ENCODE assay signal across 29 cellular contexts in the genomic region with DNA sequence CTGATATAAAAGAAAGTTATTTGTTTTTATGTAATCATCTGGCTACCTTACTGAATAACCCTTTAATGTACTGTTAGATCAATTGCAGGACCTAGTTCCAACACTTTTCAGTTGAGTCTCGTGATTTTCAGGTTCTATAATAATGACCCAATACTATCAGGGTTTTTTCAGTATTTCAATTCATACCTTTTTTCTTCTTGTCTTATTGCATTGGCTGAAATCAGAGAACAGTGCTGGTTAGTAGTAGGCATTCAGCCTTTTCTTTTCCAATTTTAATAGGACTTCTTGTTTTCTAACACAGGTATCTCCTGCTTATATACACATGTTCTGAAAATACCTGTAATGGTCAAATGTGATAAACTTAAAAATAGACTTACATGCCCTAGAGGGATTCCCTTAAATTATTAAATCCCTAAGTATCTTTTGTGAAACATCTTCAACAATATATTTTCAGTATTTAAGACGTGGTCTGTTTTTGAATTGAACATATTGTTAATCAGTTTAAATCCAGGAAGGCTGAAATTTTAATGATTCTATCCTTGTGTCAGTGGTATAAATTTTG.
"Had no signal": no experiment of that assay in that cellular context is flagged by ENCODE, and none has a peak within 500 bp of the region (broad histone marks: within the 10 kb centered on the region; RNA-seq: fewer than 3 reads in every experiment).

No MANE protein-coding gene starts in this region.

- H3K27me3 ChIP-seq: stomach, suprapubic skin, testis, thyroid gland, tibial artery, tibial nerve, transverse colon, upper lobe of left lung, upper lobe of right lung, uterus, vagina had no signal

- H3K36me3 Mint-ChIP-seq: stimulated activated effector memory CD8-positive, alpha-beta T cell treated with anti-CD3 and anti-CD28 coated beads, Interleukin-12 subunit alpha, Interleukin-12 subunit beta, amount 100 ng/mL, for 72 hours had no signal

- DNase-seq: stimulated activated CD4-positive, alpha-beta T cell treated with anti-CD3 and anti-CD28 coated beads, Interleukin-2, amount 100 ng/mL, for 48 hours; stimulated activated CD4-positive, alpha-beta T cell treated with anti-CD3 and anti-CD28 coated beads, Interleukin-4, amount 100 ng/mL, for 1 hour; stimulated activated CD4-positive, alpha-beta T cell treated with anti-CD3 and anti-CD28 coated beads, Interleukin-4, amount 100 ng/mL, for 24 hours; stimulated activated CD4-positive, alpha-beta T cell treated with anti-CD3 and anti-CD28 coated beads, Interleukin-4, amount 100 ng/mL, for 4 hours; stimulated activated CD8-positive, alpha-beta memory T cell treated with anti-CD3 and anti-CD28 coated beads, Interleukin-4, amount 100 ng/mL, for 48 hours; stimulated activated naive B cell treated with anti-CD40 and anti-IgM and Interleukin-4, amounts not matched to agents 10 μg/mL and 1 μg/mL and 100 μg/mL, for 72 hours; stimulated activated naive CD4-positive, alpha-beta T cell; stimulated activated naive CD4-positive, alpha-beta T cell treated with Interleukin-2 at 50 U/mL for 16 hours; stimulated activated naive CD8-positive, alpha-beta T cell treated with anti-CD3 and anti-CD28 coated beads, Interleukin-15, amount 100 ng/mL, for 72 hours; stimulated activated naive CD8-positive, alpha-beta T cell treated with anti-CD3 and anti-CD28 coated beads, Interleukin-15, Interleukin-2, amounts not matched to agents 100 U/mL and 50 U/mL, for 24 hours; stomach; substantia nigra; testis; thyroid gland; tibial artery; transverse colon; trophoblast cell; upper lobe of left lung; upper lobe of right lung; uterus had no signal

- H3K27me3 Mint-ChIP-seq: type B pancreatic cell had no signal

- H3K27ac Mint-ChIP-seq: stimulated activated effector memory CD8-positive, alpha-beta T cell treated with anti-CD3 and anti-CD28 coated beads, Interleukin-12 subunit alpha, Interleukin-12 subunit beta, amount 100 ng/mL, for 72 hours; stimulated activated memory B cell treated with anti-CD40 and anti-IgM and Interleukin-4, amounts not matched to agents 10 μg/mL and 1 μg/mL and 100 μg/mL, for 72 hours; stimulated activated naive B cell treated with anti-CD40 and anti-IgM and Interleukin-4, amounts not matched to agents 10 μg/mL and 1 μg/mL and 100 μg/mL, for 72 hours; stimulated activated naive CD8-positive, alpha-beta T cell treated with anti-CD3 and anti-CD28 coated beads, Interleukin-15, amount 100 ng/mL, for 72 hours; stimulated activated naive CD8-positive, alpha-beta T cell treated with anti-CD3 and anti-CD28 coated beads, Interleukin-15, Interleukin-2, amounts not matched to agents 100 ng/mL and 50 ng/mL, for 24 hours; type B pancreatic cell had no signal

- H3K9me3 ChIP-seq: suprapubic skin, testis, thoracic aorta, thyroid gland, transverse colon, uterus, vagina had no signal

- H3K36me3 ChIP-seq: stomach, suprapubic skin, thoracic aorta, thyroid gland, tibial artery, upper lobe of right lung, uterus, vagina had no signal

- FAIRE-seq: urothelium cell line had no signal

- H3K4me1 Mint-ChIP-seq: stimulated activated effector memory CD8-positive, alpha-beta T cell treated with anti-CD3 and anti-CD28 coated beads, Interleukin-12 subunit alpha, Interleukin-12 subunit beta, amount 100 ng/mL, for 72 hours; stimulated activated memory B cell treated with anti-CD40 and anti-IgM and Interleukin-4, amounts not matched to agents 10 μg/mL and 1 μg/mL and 100 μg/mL, for 72 hours; stimulated activated naive B cell treated with anti-CD40 and anti-IgM and Interleukin-4, amounts not matched to agents 10 μg/mL and 1 μg/mL and 100 μg/mL, for 72 hours; stimulated activated naive CD8-positive, alpha-beta T cell treated with anti-CD3 and anti-CD28 coated beads, Interleukin-15, amount 100 ng/mL, for 72 hours had no signal

- H3K4me3 ChIP-seq: stomach, suprapubic skin, testis, thoracic aorta, thyroid gland, tibial artery, tibial nerve, transverse colon, upper lobe of left lung, upper lobe of right lung, uterus, vagina had no signal

- H3K9me3 Mint-ChIP-seq: stimulated activated memory B cell treated with anti-CD40 and anti-IgM and Interleukin-4, amounts not matched to agents 10 μg/mL and 1 μg/mL and 100 μg/mL, for 72 hours had no signal

- ATAC-seq: stimulated activated effector memory CD8-positive, alpha-beta T cell treated with anti-CD3 and anti-CD28 coated beads, Interleukin-12 subunit alpha, Interleukin-12 subunit beta, amount 100 ng/mL, for 72 hours; stimulated activated memory B cell treated with anti-CD40 and anti-IgM and Interleukin-4, amounts not matched to agents 10 μg/mL and 1 μg/mL and 100 μg/mL, for 72 hours; stimulated activated naive B cell treated with anti-CD40 and anti-IgM and Interleukin-4, amounts not matched to agents 10 μg/mL and 1 μg/mL and 100 μg/mL, for 72 hours; stimulated activated naive CD8-positive, alpha-beta T cell treated with anti-CD3 and anti-CD28 coated beads, Interleukin-15, amount 100 ng/mL, for 72 hours; stimulated activated naive CD8-positive, alpha-beta T cell treated with anti-CD3 and anti-CD28 coated beads, Interleukin-15, Interleukin-2, amounts not matched to agents 100 U/mL and 50 U/mL, for 24 hours; upper lobe of right lung had no signal

- H3K4me3 Mint-ChIP-seq: stimulated activated effector memory CD8-positive, alpha-beta T cell treated with anti-CD3 and anti-CD28 coated beads, Interleukin-12 subunit alpha, Interleukin-12 subunit beta, amount 100 ng/mL, for 72 hours; stimulated activated memory B cell treated with anti-CD40 and anti-IgM and Interleukin-4, amounts not matched to agents 10 μg/mL and 1 μg/mL and 100 μg/mL, for 72 hours; stimulated activated naive B cell treated with anti-CD40 and anti-IgM and Interleukin-4, amounts not matched to agents 10 μg/mL and 1 μg/mL and 100 μg/mL, for 72 hours; stimulated activated naive CD8-positive, alpha-beta T cell treated with anti-CD3 and anti-CD28 coated beads, Interleukin-15, amount 100 ng/mL, for 72 hours; stimulated activated naive CD8-positive, alpha-beta T cell treated with anti-CD3 and anti-CD28 coated beads, Interleukin-15, Interleukin-2, amounts not matched to agents 100 ng/mL and 50 ng/mL, for 24 hours; type B pancreatic cell had no signal

- H3K27ac ChIP-seq: stomach, suprapubic skin, testis, thoracic aorta, thyroid gland, tibial artery, tibial nerve, transverse colon, upper lobe of left lung, upper lobe of right lung, uterus, vagina had no signal

- H3K4me1 ChIP-seq: stomach, suprapubic skin, testis, tibial nerve, transverse colon, upper lobe of left lung, upper lobe of right lung, uterus, vagina had no signal
